15 cellular contexts compared by ENCODE assay signal in the genomic region with DNA sequence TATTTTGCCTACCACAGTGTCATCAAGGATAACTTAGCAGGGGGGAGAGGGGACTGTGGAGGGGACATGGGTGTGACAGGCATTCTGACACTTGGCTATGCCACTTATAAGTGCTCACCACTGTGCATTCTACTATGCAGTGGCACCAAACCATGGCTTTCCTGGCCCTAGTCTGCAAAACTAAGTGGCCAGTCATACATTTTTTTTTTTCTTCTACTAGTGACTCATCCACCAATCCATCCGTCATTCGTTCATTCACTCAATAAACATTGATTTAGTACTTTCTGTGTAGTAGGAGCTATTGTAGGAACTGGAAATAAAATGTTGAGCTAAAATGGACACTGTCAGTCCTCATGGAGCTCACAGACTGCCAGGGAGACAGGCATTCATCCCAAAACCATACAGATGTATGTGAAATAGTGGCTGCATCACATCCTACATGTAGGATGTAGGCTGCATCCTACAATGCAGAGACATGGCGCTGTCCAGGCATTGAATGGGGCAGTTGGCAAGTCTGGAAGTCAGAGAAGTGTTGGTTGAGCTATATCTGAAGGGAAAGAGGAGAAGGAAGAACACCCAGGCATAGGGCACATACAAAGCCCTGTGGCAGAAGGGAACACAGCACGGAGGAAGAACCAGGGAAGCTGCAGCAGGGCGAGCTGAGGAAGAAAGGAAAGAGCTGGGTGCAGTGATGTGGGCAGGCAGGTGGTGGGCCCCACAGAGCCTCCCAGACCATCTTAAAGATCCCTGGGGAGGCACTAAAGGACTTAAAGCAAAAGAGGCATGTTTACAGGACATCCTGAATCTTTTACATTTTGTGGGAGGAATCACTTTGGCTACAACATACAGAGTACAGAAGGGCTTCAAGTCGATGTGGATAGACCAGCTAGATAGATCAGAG.
DNase-seq lines count a peak whose midpoint lies in the region; ATAC-seq and TF ChIP-seq lines count a peak whose summit lies in the region.
"Had no signal": no experiment of that assay in that cellular context is flagged by ENCODE, and none has a peak within 500 bp of the region (broad histone marks: within the 10 kb centered on the region; RNA-seq: fewer than 3 reads in every experiment).

No MANE protein-coding gene starts in this region.

- no peak for ATAC-seq in GM21825 (IDR thresholded peaks at IDR 0.05; ENCODE audit: unreplicated experiment)
- ATAC-seq in stimulated activated naive B cell treated with anti-CD40 and anti-IgM and Interleukin-4, amounts not matched to agents 10 μg/mL and 1 μg/mL and 100 μg/mL, for 72 hours (replicated peaks): no peak

- peaks cover 13 to 14% of the 10 kb centered on the region in 2 donors for H3K4me1 Mint-ChIP-seq in stimulated activated naive B cell treated with anti-CD40 and anti-IgM and Interleukin-4, amounts not matched to agents 10 μg/mL and 1 μg/mL and 100 μg/mL, for 72 hours
- H3K4me1 Mint-ChIP-seq: activated CD4-positive, alpha-beta T cell treated with anti-CD3 and anti-CD28 coated beads for 36 hours had no signal

- H3K36me3 Mint-ChIP-seq in stimulated activated naive B cell treated with anti-CD40 and anti-IgM and Interleukin-4, amounts not matched to agents 10 μg/mL and 1 μg/mL and 100 μg/mL, for 72 hours: peaks cover 18 to 32% of the 10 kb centered on the region in 2 donors

- no peaks in the 10 kb centered on the region for H3K27me3 Mint-ChIP-seq in stimulated activated naive B cell treated with anti-CD40 and anti-IgM and Interleukin-4, amounts not matched to agents 10 μg/mL and 1 μg/mL and 100 μg/mL, for 72 hours
- H3K27me3 Mint-ChIP-seq: IgD-negative memory B cell had no signal

- no peak overlapping the region for H3K4me3 Mint-ChIP-seq in stimulated activated naive B cell treated with anti-CD40 and anti-IgM and Interleukin-4, amounts not matched to agents 10 μg/mL and 1 μg/mL and 100 μg/mL, for 72 hours
- H3K4me3 Mint-ChIP-seq: activated CD4-positive, alpha-beta T cell treated with anti-CD3 and anti-CD28 coated beads for 36 hours had no signal

- no peaks in the 10 kb centered on the region for H3K9me3 Mint-ChIP-seq in stimulated activated naive B cell treated with anti-CD40 and anti-IgM and Interleukin-4, amounts not matched to agents 10 μg/mL and 1 μg/mL and 100 μg/mL, for 72 hours
- H3K9me3 Mint-ChIP-seq: IgD-negative memory B cell had no signal

- H3K27ac Mint-ChIP-seq in stimulated activated naive B cell treated with anti-CD40 and anti-IgM and Interleukin-4, amounts not matched to agents 10 μg/mL and 1 μg/mL and 100 μg/mL, for 72 hours: no peak overlapping the region
- H3K27ac Mint-ChIP-seq: activated CD4-positive, alpha-beta T cell treated with anti-CD3 and anti-CD28 coated beads for 36 hours had no signal

- peak; percentile 50 for DNase-seq in ELR (ENCODE audit: low read depth)
- peak; percentile 10 for DNase-seq in LHCN-M2 (ENCODE audit: low read depth)
- peak; percentile 19 for DNase-seq in epithelial cell of esophagus (ENCODE audit: low read depth)
- peak; percentile 24 for DNase-seq in skeletal muscle cell (ENCODE audit: low read depth)
- no peak for DNase-seq in T-helper 9 cell
- DNase-seq in stimulated activated naive B cell treated with anti-CD40 and anti-IgM and Interleukin-4, amounts not matched to agents 10 μg/mL and 1 μg/mL and 100 μg/mL, for 72 hours: no peak
- DNase-seq: activated CD4-positive, alpha-beta T cell treated with anti-CD3 and anti-CD28 coated beads for 36 hours; activated effector memory CD4-positive, alpha-beta T cell treated with anti-CD3 and anti-CD28 coated beads, Interleukin-2, amount 50 U/mL, for 16 hours; NCI-H1092; NCI-H69; small intestine; stimulated activated CD4-positive, alpha-beta T cell treated with anti-CD3 and anti-CD28 coated beads, Interleukin-4, amount 100 ng/mL, for 4 hours had no signal

- TF ChIP-seq CTCF in epithelial cell of esophagus (IDR thresholded peaks at IDR 0.05; ENCODE audit: insufficient read depth, low read depth, low read length, missing control alignments): no peak

- H3K4me3 ChIP-seq in epithelial cell of esophagus (ENCODE audit: low read length) (no peak overlapping the region), skeletal muscle cell (ENCODE audit: low read depth, low read length) (no peak overlapping the region)
- H3K4me3 ChIP-seq: SK-N-MC had no signal

Comparison
In these comparisons a context has a peak if more than half of its experiments do, and no peak if none do; other contexts are left out.
1. DNase-seq: peak in ELR (single experiment), LHCN-M2 (single experiment), epithelial cell of esophagus (single experiment) and skeletal muscle cell (single experiment); none in T-helper 9 cell (single experiment) and stimulated activated naive B cell treated with anti-CD40 and anti-IgM and Interleukin-4, amounts not matched to agents 10 μg/mL and 1 μg/mL and 100 μg/mL, for 72 hours (single experiment).